ENCODE assay signal across 8 cellular contexts in the genomic region with DNA sequence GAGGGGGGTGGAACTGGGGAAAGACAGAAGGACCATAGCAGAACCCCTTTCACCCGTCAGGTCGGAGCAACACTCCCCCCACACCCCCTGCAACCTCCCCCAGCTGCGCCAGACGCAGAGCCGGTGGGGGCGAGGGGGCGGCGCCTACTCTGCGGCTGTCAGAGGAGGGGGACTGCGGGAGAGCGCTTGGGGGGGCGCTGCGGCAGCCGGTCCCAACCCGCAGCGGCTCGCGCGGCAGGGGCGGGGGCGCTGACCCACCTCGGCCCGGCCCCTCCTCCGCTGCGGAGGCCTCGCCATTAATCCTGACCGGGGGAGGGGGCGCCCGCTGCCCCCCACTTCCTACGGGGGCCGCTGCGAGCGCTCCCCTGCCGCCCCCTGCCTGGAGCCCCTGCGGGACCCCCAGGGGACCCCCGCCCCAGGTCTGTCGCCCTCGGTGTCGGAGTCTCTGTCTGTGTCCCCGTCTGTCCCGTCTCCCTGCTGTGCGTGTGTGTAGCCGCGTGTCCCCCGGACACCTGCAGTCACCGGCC. TPM values are rescaled to one million over a fixed set of nuclear protein-coding genes. Genes with fewer than 3 reads are reported as not detected.
DNase-seq lines count a peak whose midpoint lies in the region; FAIRE-seq lines count a peak whose summit lies in the region.

No MANE protein-coding gene starts in this region.

- DNase-seq in HAP-1 (ENCODE audit: low spot score in 2 of 2) (no peak), head of caudate nucleus (peak in 23 of 42 donors; percentile 29 to 65 (median 48)), small intestine (no peak), glomerular visceral epithelial cell (ENCODE audit: extremely low spot score) (no peak), UCSD-AML1 (lab: John Stamatoyannopoulos, UW; ENCODE audit: unreplicated experiment) (no peak), NOMO-1 treated with DMSO at 0.1 percent for 48 hours (lab: John Stamatoyannopoulos, UW; ENCODE audit: unreplicated experiment) (no peak), NCI-H187 (lab: John Stamatoyannopoulos, UW) (no peak)
- no peak for DNase-seq in activated CD4-positive, alpha-beta memory T cell treated with anti-CD3 and anti-CD28 coated beads for 36 hours

- POLR2A ChIA-PET in activated CD4-positive, alpha-beta memory T cell treated with anti-CD3 and anti-CD28 coated beads for 36 hours (lab: Charles Lee), result no interaction called here

- 0 to 2% (median 1%) methylated on average over 11 to 46 of the region's 46 CpGs for WGBS in small intestine, 3 donors

- in situ Hi-C loops in HAP-1 (cut with MboI; ENCODE audit: low sequenced_read_pairs), result no loop called here

- H3K27me3 ChIP-seq in HAP-1 (ENCODE audit: low read depth) (no peaks in the 10 kb centered on the region), small intestine (ENCODE audit: control insufficient read depth in 2 of 2, insufficient read depth in 2 of 2, low read length in 2 of 2) (no peaks in the 10 kb centered on the region)

- H3K36me3 Mint-ChIP-seq in activated CD4-positive, alpha-beta memory T cell treated with anti-CD3 and anti-CD28 coated beads for 36 hours, result no peaks in the 10 kb centered on the region

- peak overlapping the region; percentile 44 for H3K4me3 ChIP-seq in HAP-1
- peak overlapping the region; percentile 5 to 100 for H3K4me3 ChIP-seq in small intestine (ENCODE audit: low read depth in 1 of 2, low read length in 2 of 2)

- peaks cover 2% of the 10 kb centered on the region for H3K9me3 Mint-ChIP-seq in activated CD4-positive, alpha-beta memory T cell treated with anti-CD3 and anti-CD28 coated beads for 36 hours

- peak overlapping the region; percentile 77 for H3K4me3 Mint-ChIP-seq in activated CD4-positive, alpha-beta memory T cell treated with anti-CD3 and anti-CD28 coated beads for 36 hours

- no peaks in the 10 kb centered on the region for H3K36me3 ChIP-seq in HAP-1 (replicated peaks)
- H3K36me3 ChIP-seq in small intestine (ENCODE audit: control insufficient read depth in 2 of 2, insufficient read depth in 2 of 2, low read length in 2 of 2), result no peaks in the 10 kb centered on the region

- CTCF ChIA-PET in activated CD4-positive, alpha-beta memory T cell treated with anti-CD3 and anti-CD28 coated beads for 36 hours (lab: Charles Lee), result no interaction called here

- H3K9me3 ChIP-seq in HAP-1 (no peaks in the 10 kb centered on the region), small intestine (ENCODE audit: control insufficient read depth, low read depth) (no peaks in the 10 kb centered on the region)

- peaks cover 27% of the 10 kb centered on the region for H3K4me1 Mint-ChIP-seq in activated CD4-positive, alpha-beta memory T cell treated with anti-CD3 and anti-CD28 coated beads for 36 hours (ENCODE audit: low read depth)

- peak overlapping the region; percentile 66 for H3K27ac Mint-ChIP-seq in activated CD4-positive, alpha-beta memory T cell treated with anti-CD3 and anti-CD28 coated beads for 36 hours

- peak overlapping the region in 1 of 2 donors; percentile 70 for H3K27ac ChIP-seq in small intestine (ENCODE audit: low read depth in 1 of 2, low read length in 1 of 2)

- H3K4me1 ChIP-seq in HAP-1 (peaks cover 4% of the 10 kb centered on the region; the same call in 1 of the 2 replicates), small intestine (ENCODE audit: control insufficient read depth in 2 of 2, insufficient read depth in 1 of 2, low read depth in 1 of 2, low read length in 1 of 2) (no peaks in the 10 kb centered on the region)

- no peak for FAIRE-seq in small intestine (lab: Jason Lieb, UNC)

- H3K27me3 Mint-ChIP-seq in activated CD4-positive, alpha-beta memory T cell treated with anti-CD3 and anti-CD28 coated beads for 36 hours, result peaks cover 2% of the 10 kb centered on the region

- intact Hi-C loops in activated CD4-positive, alpha-beta memory T cell treated with anti-CD3 and anti-CD28 coated beads for 36 hours (cut with micrococcal nuclease), result no loop called here
- intact Hi-C loops in head of caudate nucleus (cut with DNase I), result no loop called here

RNA-seq across cellular contexts. Expression of gene NFIC, which starts 7.9 kb away (rescaled TPM):
- 10 to 100 TPM; 19.7 to 19.9 TPM for total RNA-seq in activated CD4-positive, alpha-beta memory T cell treated with anti-CD3 and anti-CD28 coated beads for 36 hours
- 10 to 100 TPM in 1 of 3 donors, 1 to 10 TPM in 2; 4.5 to 37.9 (median 6.2) TPM for polyA plus RNA-seq in small intestine

Comparison
In these comparisons a context has a peak if more than half of its experiments do, and no peak if none do; other contexts are left out.
1. DNase-seq: peak in head of caudate nucleus (23 of 42); none in HAP-1 (0 of 2), activated CD4-positive, alpha-beta memory T cell treated with anti-CD3 and anti-CD28 coated beads for 36 hours (single experiment), small intestine (single experiment), glomerular visceral epithelial cell (single experiment), UCSD-AML1 (single experiment), NOMO-1 treated with DMSO at 0.1 percent for 48 hours (single experiment) and NCI-H187 (0 of 2).